ENCODE assay signal across 23 cellular contexts in genomic region chr17:81370304-81370703, GRCh38.
"Had no signal": no experiment of that assay in that cellular context is flagged by ENCODE, and none has a peak within 500 bp of the region (broad histone marks: within the 10 kb centered on the region; RNA-seq: fewer than 3 reads in every experiment).

No MANE protein-coding gene starts in this region.

- H3K27ac ChIP-seq: coronary artery, esophagus muscularis mucosa, foreskin keratinocyte, gastroesophageal sphincter, heart left ventricle, hepatocyte, left lung, lower lobe of right lung had no signal

- H3K36me3 Mint-ChIP-seq: immature natural killer cell, mesothelial cell of epicardium had no signal

- H3K9me3 ChIP-seq: esophagus muscularis mucosa, gastroesophageal sphincter, heart left ventricle, left lung, lower lobe of right lung, mucosa of descending colon had no signal

- H2AFZ ChIP-seq: hepatocyte had no signal

- H3K4me3 ChIP-seq: coronary artery, dorsolateral prefrontal cortex, esophagus muscularis mucosa, gastroesophageal sphincter, heart left ventricle, hepatocyte, left lung, lower lobe of right lung, mucosa of descending colon had no signal

- H3K36me3 ChIP-seq: esophagus muscularis mucosa, gastroesophageal sphincter, heart left ventricle, left lung, lower lobe of right lung had no signal

- H3K9me3 Mint-ChIP-seq: mesothelial cell of epicardium had no signal

- DNase-seq: dermis blood vessel endothelial cell; dorsolateral prefrontal cortex; effector CD4-positive, alpha-beta T cell; effector memory CD4-positive, alpha-beta T cell; foreskin keratinocyte; heart left ventricle; hypothalamus; immature natural killer cell; islet precursor cell; left cardiac atrium; left lung; left ventricle myocardium superior; lower lobe of right lung; mesenchymal stem cell; mucosa of descending colon had no signal

- H3K4me2 ChIP-seq: hepatocyte had no signal

- H3K79me2 ChIP-seq: hepatocyte had no signal

- FAIRE-seq: colon, endothelial cell of umbilical vein, frontal cortex had no signal

- ATAC-seq: foreskin keratinocyte, gastroesophageal sphincter, heart left ventricle, left cardiac atrium, left lung, left ventricle myocardium superior, lower lobe of right lung, mucosa of descending colon had no signal

- H3K4me3 Mint-ChIP-seq: immature natural killer cell, mesothelial cell of epicardium had no signal

- H3K27ac Mint-ChIP-seq: immature natural killer cell, mesothelial cell of epicardium had no signal

- H3K27me3 ChIP-seq: gastroesophageal sphincter, hepatocyte had no signal
